ENCODE assay signal across 20 cellular contexts in genomic region chr6:69988458-69989126, GRCh38.
A peak's percentile ranks its signal among the peaks of the same experiment; 100 is the strongest.
DNase-seq lines count a peak whose midpoint lies in the region; ATAC-seq lines count a peak whose summit lies in the region.
"Had no signal": no experiment of that assay in that cellular context is flagged by ENCODE, and none has a peak within 500 bp of the region (broad histone marks: within the 10 kb centered on the region; RNA-seq: fewer than 3 reads in every experiment).

No MANE protein-coding gene starts in this region.

- peaks cover 2 to 8% of the 10 kb centered on the region in 2 donors for H3K9me3 Mint-ChIP-seq in stimulated activated naive B cell treated with anti-CD40 and anti-IgM and Interleukin-4, amounts not matched to agents 10 μg/mL and 1 μg/mL and 100 μg/mL, for 72 hours
- H3K9me3 Mint-ChIP-seq: endodermal cell, type B pancreatic cell had no signal

- peak; percentile 47 for ATAC-seq in GM18909 (IDR thresholded peaks at IDR 0.05; ENCODE audit: poor library complexity, unreplicated experiment)
- peak; percentile 42 for ATAC-seq in HG02678 (IDR thresholded peaks at IDR 0.05; ENCODE audit: unreplicated experiment)
- peak; percentile 61 for ATAC-seq in HG03469 (IDR thresholded peaks at IDR 0.05; ENCODE audit: unreplicated experiment)
- peak; percentile 83 to 86 for ATAC-seq in stimulated activated naive B cell treated with anti-CD40 and anti-IgM and Interleukin-4, amounts not matched to agents 10 μg/mL and 1 μg/mL and 100 μg/mL, for 72 hours (replicated peaks)
- no peak for ATAC-seq in GM21390 (IDR thresholded peaks at IDR 0.05; ENCODE audit: unreplicated experiment)

- no peak for DNase-seq in stimulated activated naive B cell treated with anti-CD40 and anti-IgM and Interleukin-4, amounts not matched to agents 10 μg/mL and 1 μg/mL and 100 μg/mL, for 72 hours
- DNase-seq in AML-193 (lab: John Stamatoyannopoulos, UW): no peak
- no peak for DNase-seq in activated naive CD4-positive, alpha-beta T cell treated with anti-CD3 and anti-CD28 coated beads, Interleukin-2, amount 50 U/mL, for 16 hours
- DNase-seq: activated CD4-positive, alpha-beta T cell treated with anti-CD3 and anti-CD28 coated beads, Interleukin-2, amount 50 U/mL, for 1 hour; activated CD8-positive, alpha-beta memory T cell treated with anti-CD3 and anti-CD28 coated beads, Interleukin-2, amount 50 U/mL, for 4 hours; DMS79; endodermal cell; HCEC 1CT; mammary epithelial cell; NCI-H1694; nucleus accumbens; PC-9; SHP77 treated with DMSO at 0.1 percent for 48 hours; stimulated activated CD4-positive, alpha-beta T cell treated with anti-CD3 and anti-CD28 coated beads, Interleukin-4, amount 100 ng/mL, for 4 hours had no signal

- peaks cover 3 to 20% of the 10 kb centered on the region in 2 donors for H3K36me3 Mint-ChIP-seq in stimulated activated naive B cell treated with anti-CD40 and anti-IgM and Interleukin-4, amounts not matched to agents 10 μg/mL and 1 μg/mL and 100 μg/mL, for 72 hours
- H3K36me3 Mint-ChIP-seq: brain, type B pancreatic cell had no signal

- peaks cover 26 to 49% of the 10 kb centered on the region in 2 donors for H3K4me1 Mint-ChIP-seq in stimulated activated naive B cell treated with anti-CD40 and anti-IgM and Interleukin-4, amounts not matched to agents 10 μg/mL and 1 μg/mL and 100 μg/mL, for 72 hours
- H3K4me1 Mint-ChIP-seq: brain had no signal

- H3K27ac Mint-ChIP-seq in stimulated activated naive B cell treated with anti-CD40 and anti-IgM and Interleukin-4, amounts not matched to agents 10 μg/mL and 1 μg/mL and 100 μg/mL, for 72 hours: peak overlapping the region; percentile 20
- H3K27ac Mint-ChIP-seq: brain, endodermal cell, type B pancreatic cell had no signal

- peak overlapping the region; percentile 1 to 44 for H3K4me3 Mint-ChIP-seq in stimulated activated naive B cell treated with anti-CD40 and anti-IgM and Interleukin-4, amounts not matched to agents 10 μg/mL and 1 μg/mL and 100 μg/mL, for 72 hours
- H3K4me3 Mint-ChIP-seq: brain, endodermal cell, type B pancreatic cell had no signal

- no peaks in the 10 kb centered on the region for H3K27me3 Mint-ChIP-seq in stimulated activated naive B cell treated with anti-CD40 and anti-IgM and Interleukin-4, amounts not matched to agents 10 μg/mL and 1 μg/mL and 100 μg/mL, for 72 hours
- H3K27me3 Mint-ChIP-seq: brain, type B pancreatic cell had no signal
